Comparison of ENCODE assay signal across 11 cellular contexts in genomic region chr20:37880726-37881591, GRCh38. TPM values are rescaled to one million over a fixed set of nuclear protein-coding genes. Genes with fewer than 3 reads are reported as not detected.
DNase-seq lines count a peak whose midpoint lies in the region; ATAC-seq and TF ChIP-seq lines count a peak whose summit lies in the region.
"Had no signal": no experiment of that assay in that cellular context is flagged by ENCODE, and none has a peak within 500 bp of the region (broad histone marks: within the 10 kb centered on the region; RNA-seq: fewer than 3 reads in every experiment).

No MANE protein-coding gene starts in this region.

- DNase-seq in D341Med (ENCODE audit: low spot score) (peak; percentile 71), NCI-H187 (lab: John Stamatoyannopoulos, UW) (peak; percentile 72 to 81), cardiac fibroblast (ENCODE audit: low read depth in 2 of 2) (peak; percentile 10 to 49), myocyte (ENCODE audit: low read depth) (peak; percentile 99), GM10266 (ENCODE audit: extremely low spot score) (no peak)
- no peak for DNase-seq in NK-92 treated with Interleukin-12 subunit alpha and Interleukin-12 subunit beta, amount 100 ng/mL, for 24 hours (lab: John Stamatoyannopoulos, UW)
- DNase-seq: KG1 had no signal

- ATAC-seq in GM18858 (IDR thresholded peaks at IDR 0.05; ENCODE audit: unreplicated experiment), result no peak
- ATAC-seq in GM21737 (IDR thresholded peaks at IDR 0.05; ENCODE audit: unreplicated experiment), result no peak

- H3K4me3 ChIP-seq in cardiac fibroblast (replicated peaks in 1 of 2; ENCODE audit: low read depth in 2 of 2, low read length in 2 of 2), result no peak overlapping the region
- H3K4me3 ChIP-seq: GM12878 had no signal

- no peak for TF ChIP-seq CTCF in cardiac fibroblast (IDR thresholded peaks at IDR 0.05; ENCODE audit: low read depth, low read length)
- no peak for TF ChIP-seq CTCF in GM10266 (IDR thresholded peaks at IDR 0.05; ENCODE audit: control insufficient read depth, insufficient read depth, low read depth, missing control alignments)

RNA-seq across cellular contexts. Expression of gene VSTM2L, which starts 22.0 kb away (rescaled TPM):
- total RNA-seq in myocyte, result 77.5 and 139 TPM in 2 replicates
- polyA plus RNA-seq in myocyte (2012), result 13.1 TPM
- polyA plus RNA-seq: CD14-positive monocyte had no signal

Comparison
In these comparisons a context has a peak if more than half of its experiments do, and no peak if none do; other contexts are left out.
1. DNase-seq: peak in D341Med (single experiment), NCI-H187 (2 of 2), cardiac fibroblast (2 of 2) and myocyte (single experiment); none in NK-92 treated with Interleukin-12 subunit alpha and Interleukin-12 subunit beta, amount 100 ng/mL, for 24 hours (single experiment) and GM10266 (single experiment).